In genomic region chr19:18840288-18841260, GRCh38 we compare ENCODE assay signal across 14 cellular contexts. TPM values are rescaled to one million over a fixed set of nuclear protein-coding genes. Genes with fewer than 3 reads are reported as not detected.
DNase-seq lines count a peak whose midpoint lies in the region; ATAC-seq and TF ChIP-seq lines count a peak whose summit lies in the region.
"Had no signal": no experiment of that assay in that cellular context is flagged by ENCODE, and none has a peak within 500 bp of the region (broad histone marks: within the 10 kb centered on the region; RNA-seq: fewer than 3 reads in every experiment).

No MANE protein-coding gene starts in this region.

- H3K27me3 Mint-ChIP-seq in CD8-positive, alpha-beta T cell (ENCODE audit: low read depth), result no peaks in the 10 kb centered on the region
- H3K27me3 Mint-ChIP-seq in effector memory CD8-positive, alpha-beta T cell, result no peaks in the 10 kb centered on the region

- H3K9me3 ChIP-seq in CD8-positive, alpha-beta T cell (ENCODE audit: low read length), result no peaks in the 10 kb centered on the region
- H3K9me3 ChIP-seq in HEK293 (ENCODE audit: control insufficient read depth, insufficient read depth, low read depth, low read length), result no peaks in the 10 kb centered on the region
- no peaks in the 10 kb centered on the region for H3K9me3 ChIP-seq in neutrophil
- no peaks in the 10 kb centered on the region for H3K9me3 ChIP-seq in testis

- TF ChIP-seq CTCF in CD8-positive, alpha-beta T cell (IDR thresholded peaks at IDR 0.05), result no peak
- TF ChIP-seq CTCF in HEK293 (tag by site-specific recombination; IDR thresholded peaks at IDR 0.05), result no peak
- no peak for TF ChIP-seq CTCF in neutrophil (IDR thresholded peaks at IDR 0.05)
- TF ChIP-seq CTCF in testis (IDR thresholded peaks at IDR 0.05), result no peak

- no peak overlapping the region for H2BK120ac ChIP-seq in mesendoderm (ENCODE audit: low read depth, low read length)

- no peak overlapping the region for H2BK5ac ChIP-seq in mesendoderm (ENCODE audit: low read length)

- 60 to 80% methylated on average over 16 to 25 of the region's 26 CpGs for WGBS in testis, 2 donors
- no CpG with 5 or more reads among the region's 26 CpGs for WGBS in mesendoderm (ENCODE audit: extremely low coverage, insufficient coverage, low lambda C conversion rate)

- no peak overlapping the region for H3K4ac ChIP-seq in mesendoderm (ENCODE audit: low read depth, low read length)

- H3K4me3 Mint-ChIP-seq in CD8-positive, alpha-beta T cell, result no peak overlapping the region
- H3K4me3 Mint-ChIP-seq in effector memory CD8-positive, alpha-beta T cell, result peak overlapping the region; percentile 65 to 66
- H3K4me3 Mint-ChIP-seq: nephron had no signal

- peaks cover 85% of the 10 kb centered on the region for H3K4me1 Mint-ChIP-seq in CD8-positive, alpha-beta T cell (ENCODE audit: low read depth)
- peaks cover 76 to 79% of the 10 kb centered on the region in 2 donors for H3K4me1 Mint-ChIP-seq in effector memory CD8-positive, alpha-beta T cell (ENCODE audit: low read depth in 2 of 2)

- CTCF ChIA-PET in CD8-positive, alpha-beta T cell (lab: Charles Lee), result interaction anchor here (0.5 to 9.3 kb wide), 3 partner anchors 26 to 569 kb away, joined by 3 to 126 read pairs (median 10); partner anchors contain the start of gene REX1BD
- CTCF ChIA-PET in HEK293 (lab: Yijun Ruan, JAX), result interaction anchor here (0.6 to 2.4 kb wide), 4 partner anchors 26 to 390 kb away, joined by 3 to 8 read pairs (median 4); no protein-coding TSS in a partner anchor

- no peak overlapping the region for H4K8ac ChIP-seq in mesendoderm (ENCODE audit: low read depth, low read length)

- no peak for ATAC-seq in CD8-positive, alpha-beta T cell
- no peak for ATAC-seq in effector memory CD8-positive, alpha-beta T cell (replicated peaks)
- ATAC-seq: PC-3 had no signal

- H3K23ac ChIP-seq in mesendoderm (ENCODE audit: low read length), result no peak overlapping the region

- H2AK5ac ChIP-seq in mesendoderm (ENCODE audit: low read length), result no peak overlapping the region

- no peak for DNase-seq in CD8-positive, alpha-beta T cell
- no peak for DNase-seq in effector memory CD8-positive, alpha-beta T cell
- DNase-seq in testis (no peak), mesendoderm (no peak), NCI-H1930 (lab: John Stamatoyannopoulos, UW) (no peak)
- DNase-seq: activated CD4-positive, alpha-beta T cell treated with anti-CD3 and anti-CD28 coated beads for 1 hour; NCI-H1105 treated with DMSO at 0.1 percent for 48 hours; PC-3 had no signal

- POLR2A ChIA-PET in CD8-positive, alpha-beta T cell (lab: Charles Lee), result interaction anchor here (0.5 to 3.0 kb wide), 2 partner anchors 8 to 51 kb away, joined by 3 to 20 read pairs; partner anchors contain the start of gene UPF1
- POLR2A ChIA-PET in HEK293 (lab: Yijun Ruan, JAX), result interaction anchor here (0.6 to 4.9 kb wide), 3 partner anchors 9 to 97 kb away, joined by 3 to 23 read pairs (median 4); partner anchors contain the start of gene UPF1

- H3K18ac ChIP-seq in mesendoderm (ENCODE audit: low read length), result no peak overlapping the region

- intact Hi-C loops in CD8-positive, alpha-beta T cell (cut with DNase I, micrococcal nuclease), result no loop called here
- intact Hi-C loops in testis (cut with DNase I; ENCODE audit: low total_unique reads), result loop anchor here (10.0 kb wide), 1 partner anchor 246 kb away; no protein-coding TSS in a partner anchor

- H3K36me3 ChIP-seq in CD8-positive, alpha-beta T cell (ENCODE audit: insufficient read depth, low read length), result peaks cover 12% of the 10 kb centered on the region
- H3K36me3 ChIP-seq in HEK293 (ENCODE audit: control insufficient read depth in 2 of 2, insufficient read depth in 1 of 2, low read length in 2 of 2), result peaks cover 4 to 54% of the 10 kb centered on the region in 2 experiments; a peak in 2 of 3 replicates
- H3K36me3 ChIP-seq in neutrophil, result peaks cover 24% of the 10 kb centered on the region
- no peaks in the 10 kb centered on the region for H3K36me3 ChIP-seq in testis (ENCODE audit: low read depth, missing control alignments)
- H3K36me3 ChIP-seq in mesendoderm (ENCODE audit: control insufficient read depth, insufficient read depth, low read length), result no peaks in the 10 kb centered on the region

- H3K4me2 ChIP-seq in mesendoderm (ENCODE audit: low read length), result no peak overlapping the region

- no peak overlapping the region for H2BK15ac ChIP-seq in mesendoderm (replicated peaks; ENCODE audit: low read depth)

- H3K9me3 Mint-ChIP-seq in CD8-positive, alpha-beta T cell, result no peaks in the 10 kb centered on the region
- H3K9me3 Mint-ChIP-seq in effector memory CD8-positive, alpha-beta T cell, result no peaks in the 10 kb centered on the region
- H3K9me3 Mint-ChIP-seq: nephron had no signal

- no peak overlapping the region for H4K5ac ChIP-seq in mesendoderm (ENCODE audit: low read length)

- TF ChIP-seq POLR2A in testis (IDR thresholded peaks at IDR 0.05), result no peak

- no peaks in the 10 kb centered on the region for H3K27me3 ChIP-seq in CD8-positive, alpha-beta T cell (ENCODE audit: insufficient read depth, low read length)
- H3K27me3 ChIP-seq in neutrophil (no peaks in the 10 kb centered on the region), testis (no peaks in the 10 kb centered on the region), mesendoderm (ENCODE audit: insufficient read depth, low read length, poor library complexity) (no peaks in the 10 kb centered on the region)

- peaks cover 31% of the 10 kb centered on the region for H3K36me3 Mint-ChIP-seq in CD8-positive, alpha-beta T cell
- H3K36me3 Mint-ChIP-seq in effector memory CD8-positive, alpha-beta T cell (ENCODE audit: insufficient read depth), result peaks cover 48% of the 10 kb centered on the region

- H3K79me2 ChIP-seq in mesendoderm (ENCODE audit: control insufficient read depth, insufficient read depth, low read length), result peaks cover 84% of the 10 kb centered on the region

- H3K79me1 ChIP-seq in mesendoderm (ENCODE audit: low read length), result peaks cover 47% of the 10 kb centered on the region

- peak overlapping the region; percentile 82 for H3K27ac Mint-ChIP-seq in CD8-positive, alpha-beta T cell
- H3K27ac Mint-ChIP-seq in effector memory CD8-positive, alpha-beta T cell, result peak overlapping the region; percentile 78 to 86
- H3K27ac Mint-ChIP-seq: nephron had no signal

- peaks cover 89% of the 10 kb centered on the region for H3K4me1 ChIP-seq in CD8-positive, alpha-beta T cell (ENCODE audit: insufficient read depth, low read length)
- peaks cover 16% of the 10 kb centered on the region for H3K4me1 ChIP-seq in HEK293 (ENCODE audit: control insufficient read depth, insufficient read depth, low read length)
- H3K4me1 ChIP-seq in neutrophil (ENCODE audit: control insufficient read depth in 1 of 2, insufficient read depth in 1 of 2, low read depth in 1 of 2, low read length in 1 of 2), result peaks cover 6 to 8% of the 10 kb centered on the region in 2 experiments
- H3K4me1 ChIP-seq in testis, result peaks cover 58% of the 10 kb centered on the region
- no peaks in the 10 kb centered on the region for H3K4me1 ChIP-seq in mesendoderm (ENCODE audit: control insufficient read depth, low read depth, low read length)

- H3K56ac ChIP-seq in mesendoderm (ENCODE audit: low read length), result no peak overlapping the region

- no peak overlapping the region for H3K27ac ChIP-seq in CD8-positive, alpha-beta T cell (ENCODE audit: low read depth, low read length)
- H3K27ac ChIP-seq in HEK293 (ENCODE audit: extremely low read depth, low read depth, low read length) (no peak overlapping the region), neutrophil (peak overlapping the region; percentile 5), testis (peak overlapping the region in 1 of 2 donors; percentile 39), mesendoderm (ENCODE audit: low read depth, low read length) (no peak overlapping the region)

- no peak overlapping the region for H3K9ac ChIP-seq in mesendoderm (ENCODE audit: low read length)

- H3K4me3 ChIP-seq in CD8-positive, alpha-beta T cell (ENCODE audit: low read depth, low read length), result no peak overlapping the region
- H3K4me3 ChIP-seq in HEK293 (ENCODE audit: low read depth, low read length) (no peak overlapping the region), neutrophil (ENCODE audit: low read depth in 1 of 2, low read length in 1 of 2) (no peak overlapping the region), testis (no peak overlapping the region), mesendoderm (ENCODE audit: low read length) (no peak overlapping the region)
- H3K4me3 ChIP-seq: skin epidermis had no signal

TF ChIP-seq in HEK293, 187 proteins besides CTCF, POLR2A, EP300 and RAD21:
- TF ChIP-seq ZIC2 (tag by site-specific recombination; IDR thresholded peaks at IDR 0.05) (peak; percentile 28; the same call in 1 of the 2 replicates), HOXC10 (CRISPR knock-in tag; IDR thresholded peaks at IDR 0.05) (no peak), ZNF513 (tag by site-specific recombination; IDR thresholded peaks at IDR 0.05) (no peak)

RNA-seq across cellular contexts. Expression of gene UPF1, which starts 8.8 kb away (rescaled TPM):
- 100 to 1,000 TPM; 157 to 175 TPM for total RNA-seq in CD8-positive, alpha-beta T cell
- total RNA-seq in testis, result 100 to 1,000 TPM; 176 to 188 TPM
- 99.0 TPM for polyA plus RNA-seq in testis (ENCODE audit: insufficient read depth, low read depth, low replicate concordance)
- 26.9 TPM for polyA plus RNA-seq in mesendoderm (2013, experiment 1 of 2)
- 25.8 TPM for polyA plus RNA-seq in mesendoderm (2013, experiment 2 of 2)

RNA-seq across cellular contexts. Expression of gene COMP, which starts 49.5 kb away (rescaled TPM):
- not detected for total RNA-seq in CD8-positive, alpha-beta T cell
- total RNA-seq in testis, result 1 to 10 TPM; 3.8 to 7.1 TPM
- polyA plus RNA-seq in testis (ENCODE audit: insufficient read depth, low read depth, low replicate concordance), result 23.4 TPM
- 0.01 TPM for polyA plus RNA-seq in mesendoderm (2013, experiment 1 of 2)
- polyA plus RNA-seq in mesendoderm (2013, experiment 2 of 2), result 0.03 TPM
- total RNA-seq: NCI-H460 had no signal

RNA-seq across cellular contexts. Expression of gene CERS1, which starts 55.4 kb away (rescaled TPM):
- not detected for total RNA-seq in CD8-positive, alpha-beta T cell
- total RNA-seq in testis, result 10 to 100 TPM; 64.5 to 73.2 TPM
- polyA plus RNA-seq in testis (ENCODE audit: insufficient read depth, low read depth, low replicate concordance), result 43.0 TPM
- polyA plus RNA-seq in mesendoderm (2013, experiment 1 of 2), result 6.9 TPM
- polyA plus RNA-seq in mesendoderm (2013, experiment 2 of 2), result 6.7 TPM
- total RNA-seq: subcutaneous adipose tissue had no signal

Comparison
In these comparisons a context has a peak if more than half of its experiments do, and no peak if none do; other contexts are left out.
1. RNA of gene COMP, which starts 49.5 kb away (total RNA-seq): 3.8 to 7.1 TPM in testis; not detected in CD8-positive, alpha-beta T cell; every median in the first group is over 4 times any median in the second.
2. RNA of gene CERS1, which starts 55.4 kb away (total RNA-seq): 64.5 to 73.2 TPM in testis; not detected in CD8-positive, alpha-beta T cell; every median in the first group is over 10 times any median in the second.